15 cellular contexts compared by ENCODE assay signal in genomic region chrX:119189115-119189514, GRCh38.
"Had no signal": no experiment of that assay in that cellular context is flagged by ENCODE, and none has a peak within 500 bp of the region (broad histone marks: within the 10 kb centered on the region; RNA-seq: fewer than 3 reads in every experiment).

No MANE protein-coding gene starts in this region.

- H3K4me1 ChIP-seq: prostate gland, sigmoid colon had no signal

- H3K4me1 Mint-ChIP-seq: activated T-helper 17 cell treated with anti-CD3 and anti-CD28 coated beads, Interleukin-2, amount 50 U/mL, for 72 hours had no signal

- H3K9me3 ChIP-seq: prostate gland, sigmoid colon had no signal

- H3K27me3 Mint-ChIP-seq: activated T-helper 17 cell treated with anti-CD3 and anti-CD28 coated beads, Interleukin-2, amount 50 U/mL, for 72 hours had no signal

- H3K27me3 ChIP-seq: sigmoid colon had no signal

- H3K36me3 Mint-ChIP-seq: natural killer cell treated with Interleukin-12 subunit alpha and Interleukin-12 subunit beta and Interleukin-15 and Interleukin-18, amount 100 ng/mL, for 72 hours had no signal

- H3K36me3 ChIP-seq: prostate gland, sigmoid colon had no signal

- H3K27ac Mint-ChIP-seq: activated naive CD4-positive, alpha-beta T cell treated with anti-CD3 and anti-CD28 coated beads for 36 hours; activated T-helper 17 cell treated with anti-CD3 and anti-CD28 coated beads, Interleukin-2, amount 50 U/mL, for 72 hours; natural killer cell treated with Interleukin-12 subunit alpha and Interleukin-12 subunit beta and Interleukin-15 and Interleukin-18, amount 100 ng/mL, for 72 hours had no signal

- DNase-seq: activated CD4-positive, alpha-beta T cell treated with anti-CD3 and anti-CD28 coated beads for 4 hours; activated CD8-positive, alpha-beta memory T cell treated with anti-CD3 and anti-CD28 coated beads for 24 hours; activated naive CD4-positive, alpha-beta T cell treated with anti-CD3 and anti-CD28 coated beads for 36 hours; effector CD4-positive, alpha-beta T cell; left colon; mammary epithelial cell; stimulated activated CD4-positive, alpha-beta T cell treated with anti-CD3 and anti-CD28 coated beads, Interleukin-2, amount 100 ng/mL, for 24 hours; stimulated activated naive CD4-positive, alpha-beta T cell treated with Interleukin-2 at 50 U/mL for 16 hours; T1000 had no signal

- H3K4me3 Mint-ChIP-seq: activated naive CD4-positive, alpha-beta T cell treated with anti-CD3 and anti-CD28 coated beads for 36 hours; activated T-helper 17 cell treated with anti-CD3 and anti-CD28 coated beads, Interleukin-2, amount 50 U/mL, for 72 hours; natural killer cell treated with Interleukin-12 subunit alpha and Interleukin-12 subunit beta and Interleukin-15 and Interleukin-18, amount 100 ng/mL, for 72 hours had no signal

- ATAC-seq: activated T-helper 17 cell treated with anti-CD3 and anti-CD28 coated beads, Interleukin-2, amount 50 U/mL, for 72 hours; left colon; natural killer cell treated with Interleukin-12 subunit alpha and Interleukin-12 subunit beta and Interleukin-15 and Interleukin-18, amount 100 ng/mL, for 72 hours had no signal

- H3K27ac ChIP-seq: prostate gland, VCaP had no signal

- H3K4me3 ChIP-seq: coronary artery, prostate gland, sigmoid colon had no signal

- H3K9me3 Mint-ChIP-seq: activated naive CD4-positive, alpha-beta T cell treated with anti-CD3 and anti-CD28 coated beads for 36 hours; activated T-helper 17 cell treated with anti-CD3 and anti-CD28 coated beads, Interleukin-2, amount 50 U/mL, for 72 hours; natural killer cell treated with Interleukin-12 subunit alpha and Interleukin-12 subunit beta and Interleukin-15 and Interleukin-18, amount 100 ng/mL, for 72 hours had no signal
